In genomic region chr15:62058327-62059028, GRCh38 we compare ENCODE assay signal across 9 cellular contexts. TPM values are rescaled to one million over a fixed set of nuclear protein-coding genes. Genes with fewer than 3 reads are reported as not detected.
DNase-seq lines count a peak whose midpoint lies in the region; ATAC-seq and TF ChIP-seq lines count a peak whose summit lies in the region.
"Had no signal": no experiment of that assay in that cellular context is flagged by ENCODE, and none has a peak within 500 bp of the region (broad histone marks: within the 10 kb centered on the region; RNA-seq: fewer than 3 reads in every experiment).

No MANE protein-coding gene starts in this region.

- H3K9me3 ChIP-seq in OCI-LY7 (ENCODE audit: low read length) (no peaks in the 10 kb centered on the region), endodermal cell (ENCODE audit: control insufficient read depth, low read length) (no peaks in the 10 kb centered on the region), skeletal muscle satellite cell (replicated peaks; ENCODE audit: low read length) (no peaks in the 10 kb centered on the region), testis (no peaks in the 10 kb centered on the region)

- WGBS in endodermal cell (ENCODE audit: insufficient coverage in 1 of 2, insufficient read length in 1 of 2), 2 experiments, result 93 to 100% methylated on average over 1 to 5 of the region's 5 CpGs
- WGBS in testis, 2 donors, result 75 to 77% methylated on average over 5 of the region's 5 CpGs

- H3K4me2 ChIP-seq in OCI-LY7 (ENCODE audit: low read length) (peak overlapping the region; percentile 75), skeletal muscle satellite cell (ENCODE audit: low read length) (peak overlapping the region; percentile 98)

- no peak overlapping the region for H3K9ac ChIP-seq in endodermal cell (ENCODE audit: extremely low read depth, low read length, poor library complexity, severe bottlenecking)
- no peak overlapping the region for H3K9ac ChIP-seq in skeletal muscle satellite cell (ENCODE audit: low read depth, low read length)

- ATAC-seq in activated T-cell treated with anti-CD3 and anti-CD28 coated beads, Interleukin-2, amount 50 U/mL, for 4 hours, result no peak
- ATAC-seq in GM18520 (IDR thresholded peaks at IDR 0.05; ENCODE audit: unreplicated experiment), result no peak

- H3K36me3 Mint-ChIP-seq in activated T-cell treated with anti-CD3 and anti-CD28 coated beads, Interleukin-2, amount 50 U/mL, for 4 hours (ENCODE audit: insufficient read depth), result peaks cover 4% of the 10 kb centered on the region
- no peaks in the 10 kb centered on the region for H3K36me3 Mint-ChIP-seq in endodermal cell (ENCODE audit: low read depth)

- peak overlapping the region; percentile 98 for H3K4me3 Mint-ChIP-seq in activated T-cell treated with anti-CD3 and anti-CD28 coated beads, Interleukin-2, amount 50 U/mL, for 4 hours
- H3K4me3 Mint-ChIP-seq in endodermal cell, result peak overlapping the region; percentile 78

- H2AFZ ChIP-seq in OCI-LY7 (ENCODE audit: low read length), result no peak overlapping the region

- H3K4me1 ChIP-seq in OCI-LY7 (ENCODE audit: insufficient read depth, low read length, poor library complexity, severe bottlenecking) (peaks cover 29% of the 10 kb centered on the region), endodermal cell (ENCODE audit: control insufficient read depth, insufficient read depth, low read length) (peaks cover 4% of the 10 kb centered on the region), skeletal muscle satellite cell (ENCODE audit: control insufficient read depth, insufficient read depth, low read length) (peaks cover 17% of the 10 kb centered on the region), testis (no peaks in the 10 kb centered on the region)

- peak overlapping the region; percentile 44 for H3K4me3 ChIP-seq in OCI-LY7 (ENCODE audit: low read depth, low read length, poor library complexity, severe bottlenecking)
- H3K4me3 ChIP-seq in endodermal cell (ENCODE audit: low read length), result no peak overlapping the region
- H3K4me3 ChIP-seq in skeletal muscle satellite cell (ENCODE audit: low read length), result peak overlapping the region; percentile 90
- H3K4me3 ChIP-seq in testis, result no peak overlapping the region

- no peak for TF ChIP-seq POLR2A in testis (IDR thresholded peaks at IDR 0.05)

- H3K27me3 Mint-ChIP-seq in activated T-cell treated with anti-CD3 and anti-CD28 coated beads, Interleukin-2, amount 50 U/mL, for 4 hours (ENCODE audit: low read depth), result no peaks in the 10 kb centered on the region
- peaks cover 31% of the 10 kb centered on the region for H3K27me3 Mint-ChIP-seq in endodermal cell (ENCODE audit: insufficient read depth)

- no peak for DNase-seq in activated T-cell treated with anti-CD3 and anti-CD28 coated beads, Interleukin-2, amount 50 U/mL, for 4 hours
- no peak for DNase-seq in activated T-cell treated with anti-CD3 and anti-CD28 coated beads for 4 hours
- no peak for DNase-seq in OCI-LY7 (ENCODE audit: low spot score)
- DNase-seq in endodermal cell, result no peak
- no peak for DNase-seq in testis
- DNase-seq in GM19238 (ENCODE audit: insufficient read length, low spot score), result no peak
- DNase-seq: stimulated activated CD4-positive, alpha-beta T cell treated with anti-CD3 and anti-CD28 coated beads, Interleukin-12 subunit alpha, Interleukin-12 subunit beta, amount 100 ng/mL, for 4 hours had no signal

- peaks cover 6% of the 10 kb centered on the region; the same call in 1 of the 2 replicates for H3K36me3 ChIP-seq in OCI-LY7 (ENCODE audit: insufficient read depth, low read length)
- no peaks in the 10 kb centered on the region for H3K36me3 ChIP-seq in endodermal cell (ENCODE audit: control insufficient read depth, insufficient read depth, low read length)
- peaks cover 3% of the 10 kb centered on the region for H3K36me3 ChIP-seq in skeletal muscle satellite cell (ENCODE audit: insufficient read depth, low read length)
- H3K36me3 ChIP-seq in testis (ENCODE audit: low read depth, missing control alignments), result no peaks in the 10 kb centered on the region

- H3K27me3 ChIP-seq in endodermal cell (ENCODE audit: control insufficient read depth, insufficient read depth, low read length, poor library complexity, severe bottlenecking) (peaks cover 38% of the 10 kb centered on the region), skeletal muscle satellite cell (ENCODE audit: control insufficient read depth, insufficient read depth, low read length) (peaks cover 4% of the 10 kb centered on the region), testis (no peaks in the 10 kb centered on the region)

- TF ChIP-seq CTCF in OCI-LY7 (conservative IDR thresholded peaks at IDR 0.05; ENCODE audit: low read length), result no peak
- no peak for TF ChIP-seq CTCF in endodermal cell (conservative IDR thresholded peaks at IDR 0.05)
- no peak for TF ChIP-seq CTCF in testis (IDR thresholded peaks at IDR 0.05)

- no peak overlapping the region for H3K27ac Mint-ChIP-seq in endodermal cell

- CTCF ChIA-PET in OCI-LY7 (lab: Charles Lee; ENCODE audit: unreplicated experiment), result no interaction called here

- BruUV-seq in OCI-LY7 (replicated peaks; lab: Mats Ljungman, UMichigan), result no TSS peak

- peaks cover 58% of the 10 kb centered on the region for H3K4me1 Mint-ChIP-seq in activated T-cell treated with anti-CD3 and anti-CD28 coated beads, Interleukin-2, amount 50 U/mL, for 4 hours (ENCODE audit: low read depth)
- peaks cover 4% of the 10 kb centered on the region for H3K4me1 Mint-ChIP-seq in endodermal cell

- H3K27ac ChIP-seq in OCI-LY7 (ENCODE audit: low read depth, low read length, poor library complexity, severe bottlenecking) (no peak overlapping the region), endodermal cell (ENCODE audit: low read depth, low read length) (no peak overlapping the region), testis (no peak overlapping the region)

- POLR2A ChIA-PET in OCI-LY7 (lab: Charles Lee), result interaction anchor here (0.6 kb wide), 1 partner anchor 137 kb away, joined by 3 read pairs; no protein-coding TSS in a partner anchor

- no peaks in the 10 kb centered on the region for H3K9me3 Mint-ChIP-seq in activated T-cell treated with anti-CD3 and anti-CD28 coated beads, Interleukin-2, amount 50 U/mL, for 4 hours
- no peaks in the 10 kb centered on the region for H3K9me3 Mint-ChIP-seq in endodermal cell

- H3K9me2 ChIP-seq in OCI-LY7 (ENCODE audit: insufficient read depth, low read length), result no peaks in the 10 kb centered on the region

- intact Hi-C loops in OCI-LY7 (cut with micrococcal nuclease; ENCODE audit: unreplicated experiment), result no loop called here
- intact Hi-C loops in testis (cut with DNase I; ENCODE audit: low total_unique reads), result no loop called here

- peaks cover 40% of the 10 kb centered on the region for H3K79me2 ChIP-seq in OCI-LY7 (ENCODE audit: insufficient read depth, low read depth, low read length)

- H4K20me1 ChIP-seq in OCI-LY7 (ENCODE audit: insufficient read depth, low read length), result peaks cover 10% of the 10 kb centered on the region

RNA-seq across cellular contexts. Expression of gene VPS13C, which starts 1.8 kb away (rescaled TPM):
- 10 to 100 TPM; 15.5 to 20.6 (median 18.1) TPM for total RNA-seq in activated T-cell treated with anti-CD3 and anti-CD28 coated beads, Interleukin-2, amount 50 U/mL, for 4 hours
- total RNA-seq in OCI-LY7 (2014; rRNA removed; shearing (Covaris generic)), result 30.9 and 44.4 TPM in 2 replicates
- total RNA-seq in OCI-LY7 (2022) (60.6 and 66.8 TPM in 2 replicates), endodermal cell (10 to 100 TPM; 28.7 to 47.2 TPM), testis (10 to 100 TPM; 86.1 to 89.1 TPM)
- 13.0 TPM for polyA plus RNA-seq in endodermal cell (2013, experiment 1 of 2)
- polyA plus RNA-seq in endodermal cell (2013, experiment 2 of 2), result 13.2 TPM
- total RNA-seq in skeletal muscle satellite cell (2012; rRNA removed), result 46.3 and 62.6 TPM in 2 replicates
- 21.3 TPM for polyA plus RNA-seq in testis (ENCODE audit: insufficient read depth, low read depth, low replicate concordance)

RNA-seq across cellular contexts. Expression of gene C2CD4A, which starts 8.3 kb away (rescaled TPM):
- 1 to 10 TPM in 1 of 3 donors, under 1 TPM in 2; 0.43 to 1.0 (median 0.69) TPM for total RNA-seq in activated T-cell treated with anti-CD3 and anti-CD28 coated beads, Interleukin-2, amount 50 U/mL, for 4 hours
- not detected in 2 replicates for total RNA-seq in OCI-LY7 (2014; rRNA removed; shearing (Covaris generic))
- total RNA-seq in OCI-LY7 (2022) (not detected in 2 replicates), endodermal cell (not detected), testis (under 1 TPM; 0.12 to 0.39 TPM)
- not detected for polyA plus RNA-seq in endodermal cell (2013, experiment 1 of 2)
- polyA plus RNA-seq in endodermal cell (2013, experiment 2 of 2), result not detected
- total RNA-seq in skeletal muscle satellite cell (2012; rRNA removed), result not detected in 2 replicates
- 0.08 TPM for polyA plus RNA-seq in testis (ENCODE audit: insufficient read depth, low read depth, low replicate concordance)

Comparison
In these comparisons a context has a peak if more than half of its experiments do, and no peak if none do; other contexts are left out.
1. H3K4me3 ChIP-seq: peak in OCI-LY7 (single experiment) and skeletal muscle satellite cell (single experiment); none in endodermal cell (single experiment) and testis (0 of 2).